In the genomic region with DNA sequence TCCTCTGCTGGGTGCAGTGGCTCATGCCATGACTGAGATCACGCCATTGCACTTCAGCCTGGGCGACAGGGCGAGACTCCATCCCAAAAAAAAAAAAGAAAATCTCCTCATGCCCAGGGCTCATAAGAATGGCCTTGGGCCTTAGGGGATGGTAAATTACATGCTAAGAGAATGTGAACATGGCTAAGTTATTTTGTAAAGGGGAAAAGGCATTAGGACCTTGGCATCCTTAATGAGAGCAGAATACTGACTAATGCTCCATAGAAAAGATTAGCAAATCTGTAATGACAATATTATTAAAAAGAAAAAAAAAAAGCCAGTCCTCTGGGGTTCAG, we compare ENCODE assay signal across 20 cellular contexts. TPM values are rescaled to one million over a fixed set of nuclear protein-coding genes. Genes with fewer than 3 reads are reported as not detected.
A peak's percentile ranks its signal among the peaks of the same experiment; 100 is the strongest.
DNase-seq lines count a peak whose midpoint lies in the region; ATAC-seq and TF ChIP-seq lines count a peak whose summit lies in the region.
"Had no signal": no experiment of that assay in that cellular context is flagged by ENCODE, and none has a peak within 500 bp of the region (broad histone marks: within the 10 kb centered on the region; RNA-seq: fewer than 3 reads in every experiment).

No MANE protein-coding gene starts in this region.

- no peaks in the 10 kb centered on the region for H3K36me3 ChIP-seq in DOHH2 (ENCODE audit: control insufficient read depth, low read length)
- H3K36me3 ChIP-seq: brain microvascular endothelial cell, heart right ventricle, tibial artery had no signal

- ATAC-seq in activated CD4-positive, alpha-beta T cell treated with anti-CD3 and anti-CD28 coated beads for 36 hours: no peak
- no peak for ATAC-seq in naive thymus-derived CD8-positive, alpha-beta T cell
- ATAC-seq: heart right ventricle had no signal

- peak overlapping the region; percentile 82 for H3K27ac Mint-ChIP-seq in activated CD4-positive, alpha-beta T cell treated with anti-CD3 and anti-CD28 coated beads for 36 hours
- H3K27ac Mint-ChIP-seq in activated T-helper 2 cell treated with anti-CD3 and anti-CD28 coated beads, Interferon-gamma antibody, Interleukin-2, Interleukin-4, amounts not matched to agents 10 μg/mL and 5 μg/mL and 100 μg/mL, durations not matched to agents 14 hours and 24 hours and 36 hours: peak overlapping the region; percentile 64
- H3K27ac Mint-ChIP-seq in naive thymus-derived CD8-positive, alpha-beta T cell: peak overlapping the region; percentile 61 to 99 (median 96)
- H3K27ac Mint-ChIP-seq: natural killer cell treated with Interleukin-12 subunit alpha and Interleukin-12 subunit beta and Interleukin-15 and Interleukin-18, amount 100 ng/mL, for 72 hours had no signal

- peak overlapping the region; percentile 62 for H3K27ac ChIP-seq in DOHH2 (ENCODE audit: low read depth, low read length)
- H3K27ac ChIP-seq: brain microvascular endothelial cell, C4-2B, dorsolateral prefrontal cortex, tibial artery had no signal

- H3F3A ChIP-seq in DOHH2 (ENCODE audit: control insufficient read depth, insufficient read depth): peaks cover 2% of the 10 kb centered on the region; the same call in 1 of the 2 replicates

- no peaks in the 10 kb centered on the region for H3K79me2 ChIP-seq in DOHH2 (ENCODE audit: control insufficient read depth, low read length)

- no peaks in the 10 kb centered on the region for H3K27me3 Mint-ChIP-seq in activated CD4-positive, alpha-beta T cell treated with anti-CD3 and anti-CD28 coated beads for 36 hours
- H3K27me3 Mint-ChIP-seq in activated T-helper 2 cell treated with anti-CD3 and anti-CD28 coated beads, Interferon-gamma antibody, Interleukin-2, Interleukin-4, amounts not matched to agents 10 μg/mL and 5 μg/mL and 100 μg/mL, durations not matched to agents 14 hours and 24 hours and 36 hours (ENCODE audit: low read depth): no peaks in the 10 kb centered on the region
- H3K27me3 Mint-ChIP-seq in naive thymus-derived CD8-positive, alpha-beta T cell: peaks cover 0 to 15% (median 0%) of the 10 kb centered on the region in 5 donors

- H3K4me1 ChIP-seq in DOHH2 (ENCODE audit: control insufficient read depth, low read length): peaks cover 45% of the 10 kb centered on the region
- H3K4me1 ChIP-seq: tibial artery had no signal

- H3K4me2 ChIP-seq in DOHH2 (ENCODE audit: low read length): peak overlapping the region; percentile 72

- H3K27me3 ChIP-seq in DOHH2 (ENCODE audit: control insufficient read depth, low read length): no peaks in the 10 kb centered on the region
- H3K27me3 ChIP-seq: brain microvascular endothelial cell, heart right ventricle, tibial artery had no signal

- H3K4me3 ChIP-seq in DOHH2 (ENCODE audit: low read length) (peak overlapping the region; percentile 57), foreskin fibroblast (ENCODE audit: low read depth in 1 of 2, low read length in 2 of 2) (no peak overlapping the region)
- H3K4me3 ChIP-seq: dorsolateral prefrontal cortex, heart right ventricle, lung, tibial artery had no signal

- CTCF ChIA-PET in activated CD4-positive, alpha-beta T cell treated with anti-CD3 and anti-CD28 coated beads for 36 hours (lab: Charles Lee): interaction anchor here (0.6 to 0.8 kb wide), 2 partner anchors 13 to 17 kb away, joined by 4 read pairs; no protein-coding TSS in a partner anchor

- H4K20me1 ChIP-seq in DOHH2 (ENCODE audit: control insufficient read depth, insufficient read depth, low read depth, low read length): no peaks in the 10 kb centered on the region

- intact Hi-C loops in activated CD4-positive, alpha-beta T cell treated with anti-CD3 and anti-CD28 coated beads for 36 hours (cut with DNase I, micrococcal nuclease): loop anchor here in 1 of 2 experiments (1.0 kb wide), 1 partner anchor 63 kb away; no protein-coding TSS in a partner anchor
- intact Hi-C loops in activated T-helper 2 cell treated with anti-CD3 and anti-CD28 coated beads, Interferon-gamma antibody, Interleukin-2, Interleukin-4, amounts not matched to agents 10 μg/mL and 5 μg/mL and 100 μg/mL, durations not matched to agents 14 hours and 24 hours and 36 hours (cut with micrococcal nuclease): no loop called here

- peaks cover 30% of the 10 kb centered on the region for H3K4me1 Mint-ChIP-seq in activated CD4-positive, alpha-beta T cell treated with anti-CD3 and anti-CD28 coated beads for 36 hours
- peaks cover 13% of the 10 kb centered on the region for H3K4me1 Mint-ChIP-seq in activated T-helper 2 cell treated with anti-CD3 and anti-CD28 coated beads, Interferon-gamma antibody, Interleukin-2, Interleukin-4, amounts not matched to agents 10 μg/mL and 5 μg/mL and 100 μg/mL, durations not matched to agents 14 hours and 24 hours and 36 hours (ENCODE audit: low read depth)
- peaks cover 16 to 31% (median 29%) of the 10 kb centered on the region in 4 donors for H3K4me1 Mint-ChIP-seq in naive thymus-derived CD8-positive, alpha-beta T cell

- no peaks in the 10 kb centered on the region for H3K9me2 ChIP-seq in DOHH2 (replicated peaks; ENCODE audit: control insufficient read depth, low read length)

- peak overlapping the region; percentile 13 for H3K4me3 Mint-ChIP-seq in activated CD4-positive, alpha-beta T cell treated with anti-CD3 and anti-CD28 coated beads for 36 hours
- peak overlapping the region; percentile 2 for H3K4me3 Mint-ChIP-seq in activated T-helper 2 cell treated with anti-CD3 and anti-CD28 coated beads, Interferon-gamma antibody, Interleukin-2, Interleukin-4, amounts not matched to agents 10 μg/mL and 5 μg/mL and 100 μg/mL, durations not matched to agents 14 hours and 24 hours and 36 hours (ENCODE audit: low read depth)
- peak overlapping the region; percentile 48 to 88 (median 80) for H3K4me3 Mint-ChIP-seq in naive thymus-derived CD8-positive, alpha-beta T cell
- H3K4me3 Mint-ChIP-seq: natural killer cell treated with Interleukin-12 subunit alpha and Interleukin-12 subunit beta and Interleukin-15 and Interleukin-18, amount 100 ng/mL, for 72 hours had no signal

- TF ChIP-seq CTCF in DOHH2 (IDR thresholded peaks at IDR 0.05; ENCODE audit: low read depth, low read length, poor library complexity, severe bottlenecking) (no peak), foreskin fibroblast (IDR thresholded peaks at IDR 0.05; ENCODE audit: low read depth, low read length) (no peak)

- no peaks in the 10 kb centered on the region for H3K36me3 Mint-ChIP-seq in activated CD4-positive, alpha-beta T cell treated with anti-CD3 and anti-CD28 coated beads for 36 hours (ENCODE audit: low read depth)
- no peaks in the 10 kb centered on the region for H3K36me3 Mint-ChIP-seq in activated T-helper 2 cell treated with anti-CD3 and anti-CD28 coated beads, Interferon-gamma antibody, Interleukin-2, Interleukin-4, amounts not matched to agents 10 μg/mL and 5 μg/mL and 100 μg/mL, durations not matched to agents 14 hours and 24 hours and 36 hours (ENCODE audit: low read depth)
- H3K36me3 Mint-ChIP-seq in naive thymus-derived CD8-positive, alpha-beta T cell: no peaks in the 10 kb centered on the region
- H3K36me3 Mint-ChIP-seq: natural killer cell treated with Interleukin-12 subunit alpha and Interleukin-12 subunit beta and Interleukin-15 and Interleukin-18, amount 100 ng/mL, for 72 hours had no signal

- no peak for DNase-seq in activated CD4-positive, alpha-beta T cell treated with anti-CD3 and anti-CD28 coated beads for 36 hours
- no peak for DNase-seq in activated CD4-positive, alpha-beta T cell treated with anti-CD3 and anti-CD28 coated beads, Interleukin-2, amount 50 U/mL, for 48 hours
- no peak for DNase-seq in activated T-helper 2 cell treated with anti-CD3 and anti-CD28 coated beads, Interferon-gamma antibody, Interleukin-2, Interleukin-4, amounts not matched to agents 10 μg/mL and 5 μg/mL and 100 μg/mL, durations not matched to agents 14 hours and 24 hours and 36 hours (ENCODE audit: low spot score)
- no peak for DNase-seq in naive thymus-derived CD8-positive, alpha-beta T cell
- DNase-seq in foreskin fibroblast: no peak
- DNase-seq in stimulated activated naive CD4-positive, alpha-beta T cell treated with Interleukin-2 at 50 U/mL for 16 hours (lab: John Stamatoyannopoulos, UW): no peak
- no peak for DNase-seq in RPMI8226
- DNase-seq: 8988T; activated CD8-positive, alpha-beta memory T cell treated with anti-CD3 and anti-CD28 coated beads for 24 hours; DND-41; dorsolateral prefrontal cortex; heart right ventricle; NCI-H2171; NCI-H69; tibial artery had no signal

- no peaks in the 10 kb centered on the region for H3K9me3 Mint-ChIP-seq in activated CD4-positive, alpha-beta T cell treated with anti-CD3 and anti-CD28 coated beads for 36 hours (ENCODE audit: low read depth)
- no peaks in the 10 kb centered on the region for H3K9me3 Mint-ChIP-seq in activated T-helper 2 cell treated with anti-CD3 and anti-CD28 coated beads, Interferon-gamma antibody, Interleukin-2, Interleukin-4, amounts not matched to agents 10 μg/mL and 5 μg/mL and 100 μg/mL, durations not matched to agents 14 hours and 24 hours and 36 hours
- H3K9me3 Mint-ChIP-seq in naive thymus-derived CD8-positive, alpha-beta T cell: no peaks in the 10 kb centered on the region
- H3K9me3 Mint-ChIP-seq: natural killer cell treated with Interleukin-12 subunit alpha and Interleukin-12 subunit beta and Interleukin-15 and Interleukin-18, amount 100 ng/mL, for 72 hours had no signal

- H3K9me3 ChIP-seq in DOHH2 (ENCODE audit: control insufficient read depth, insufficient read depth, low read length): no peaks in the 10 kb centered on the region
- H3K9me3 ChIP-seq: heart right ventricle, tibial artery had no signal

- POLR2A ChIA-PET in activated CD4-positive, alpha-beta T cell treated with anti-CD3 and anti-CD28 coated beads for 36 hours (lab: Charles Lee): no interaction called here
- POLR2A ChIA-PET in naive thymus-derived CD8-positive, alpha-beta T cell (lab: Charles Lee): interaction anchor here (0.6 to 1.3 kb wide), 2 partner anchors 23 to 155 kb away, joined by 3 to 8 read pairs; no protein-coding TSS in a partner anchor

RNA-seq across cellular contexts. Expression of a gene that starts 12.6 kb away (rescaled TPM):
- total RNA-seq in activated CD4-positive, alpha-beta T cell treated with anti-CD3 and anti-CD28 coated beads for 36 hours: 10 to 100 TPM; 10.4 to 10.5 TPM
- 11.0 and 11.8 TPM in 2 replicates for total RNA-seq in activated T-helper 2 cell treated with anti-CD3 and anti-CD28 coated beads, Interferon-gamma antibody, Interleukin-2, Interleukin-4, amounts not matched to agents 10 μg/mL and 5 μg/mL and 100 μg/mL, durations not matched to agents 14 hours and 24 hours and 36 hours
- total RNA-seq in naive thymus-derived CD8-positive, alpha-beta T cell: 10 to 100 TPM; 11.2 to 13.8 TPM
- polyA plus RNA-seq in naive thymus-derived CD8-positive, alpha-beta T cell: 10 to 100 TPM; 19.1 to 23.5 (median 21.0) TPM

Comparison
In these comparisons a context has a peak if more than half of its experiments do, and no peak if none do; other contexts are left out.
1. H3K4me3 Mint-ChIP-seq: peak in every context shown above with its lines; median percentile 80 in naive thymus-derived CD8-positive, alpha-beta T cell; 13 in activated CD4-positive, alpha-beta T cell treated with anti-CD3 and anti-CD28 coated beads for 36 hours; 2 in activated T-helper 2 cell treated with anti-CD3 and anti-CD28 coated beads, Interferon-gamma antibody, Interleukin-2, Interleukin-4, amounts not matched to agents 10 μg/mL and 5 μg/mL and 100 μg/mL, durations not matched to agents 14 hours and 24 hours and 36 hours.